Comparison of ENCODE assay signal across 17 cellular contexts in genomic region chr10:119364941-119365340, GRCh38.
DNase-seq lines count a peak whose midpoint lies in the region; ATAC-seq, FAIRE-seq and TF ChIP-seq lines count a peak whose summit lies in the region.
"Had no signal": no experiment of that assay in that cellular context is flagged by ENCODE, and none has a peak within 500 bp of the region (broad histone marks: within the 10 kb centered on the region; RNA-seq: fewer than 3 reads in every experiment).

No MANE protein-coding gene starts in this region.

- no peak for ATAC-seq in GM21825 (IDR thresholded peaks at IDR 0.05; ENCODE audit: unreplicated experiment)

- WGBS in stomach, 5 donors, result 13 to 49% (median 32%) methylated on average over 4 of the region's 4 CpGs

- intact Hi-C loops in stomach (cut with DNase I; ENCODE audit: low total_unique reads), result no loop called here

- no peak for TF ChIP-seq POLR2A in stomach (IDR thresholded peaks at IDR 0.05)

- FAIRE-seq in bronchial epithelial cell (lab: Jason Lieb, UNC) (no peak), frontal cortex (lab: Jason Lieb, UNC) (no peak)
- FAIRE-seq: urothelium cell line had no signal

- H3K4me3 ChIP-seq in bronchial epithelial cell (ENCODE audit: low read depth, low read length), result no peak overlapping the region
- H3K4me3 ChIP-seq in stomach, result no peak overlapping the region
- H3K4me3 ChIP-seq: SJSA1 had no signal

- DNase-seq in DMS79 treated with DMSO at 0.1 percent for 48 hours (lab: John Stamatoyannopoulos, UW) (peak; percentile 17), DMS79 (lab: John Stamatoyannopoulos, UW) (no peak), bronchial epithelial cell (ENCODE audit: low read depth) (peak; percentile 8), iris pigment epithelial cell (ENCODE audit: low read depth) (peak; percentile 59), stomach (no peak), Kasumi-1 (lab: John Stamatoyannopoulos, UW) (no peak), frontal cortex (ENCODE audit: low spot score in 2 of 2) (no peak)
- DNase-seq: activated CD4-positive, alpha-beta memory T cell treated with anti-CD3 and anti-CD28 coated beads for 36 hours; anterior cingulate cortex; CD8-positive, alpha-beta memory T cell; kidney glomerular epithelial cell; NCI-H2171 treated with DMSO at 0.1 percent for 48 hours; stimulated activated CD4-positive, alpha-beta T cell treated with anti-CD3 and anti-CD28 coated beads, Interleukin-2, amount 100 ng/mL, for 24 hours had no signal

- H3K36me3 ChIP-seq in bronchial epithelial cell (ENCODE audit: control insufficient read depth, insufficient read depth, low read length), result no peaks in the 10 kb centered on the region
- H3K36me3 ChIP-seq in stomach, result peaks cover 0 to 3% (median 0%) of the 10 kb centered on the region in 4 donors
- H3K36me3 ChIP-seq: SJSA1 had no signal

- H3K27me3 ChIP-seq in bronchial epithelial cell (ENCODE audit: control insufficient read depth, insufficient read depth, low read length) (no peaks in the 10 kb centered on the region), stomach (no peaks in the 10 kb centered on the region)
- H3K27me3 ChIP-seq: SJSA1 had no signal

- H3K27ac ChIP-seq in stomach, result peak overlapping the region in 3 of 5 donors; percentile 41 to 68 (median 45)
- H3K27ac ChIP-seq: 22Rv1, SJSA1 had no signal

- TF ChIP-seq EP300 in stomach (IDR thresholded peaks at IDR 0.05), result no peak

- no peaks in the 10 kb centered on the region for H3K9me3 ChIP-seq in stomach
- H3K9me3 ChIP-seq: SJSA1 had no signal

- peaks cover 47 to 68% (median 64%) of the 10 kb centered on the region in 4 donors for H3K4me1 ChIP-seq in stomach

- TF ChIP-seq CTCF in bronchial epithelial cell (IDR thresholded peaks at IDR 0.05; ENCODE audit: insufficient read depth, low read length, severe bottlenecking) (no peak), stomach (IDR thresholded peaks at IDR 0.05) (no peak)

Comparison
In these comparisons a context has a peak if more than half of its experiments do, and no peak if none do; other contexts are left out.
1. DNase-seq: peak in DMS79 treated with DMSO at 0.1 percent for 48 hours (single experiment), bronchial epithelial cell (single experiment) and iris pigment epithelial cell (single experiment); none in DMS79 (single experiment), stomach (single experiment), Kasumi-1 (0 of 2) and frontal cortex (0 of 2).